Comparison of ENCODE assay signal across 8 cellular contexts in genomic region chr16:29808219-29808900, GRCh38. TPM values are rescaled to one million over a fixed set of nuclear protein-coding genes. Genes with fewer than 3 reads are reported as not detected.
A peak's percentile ranks its signal among the peaks of the same experiment; 100 is the strongest.
DNase-seq lines count a peak whose midpoint lies in the region; ATAC-seq, FAIRE-seq and TF ChIP-seq lines count a peak whose summit lies in the region.

No MANE protein-coding gene starts in this region.

- peak overlapping the region; percentile 98 for H3K9ac ChIP-seq in OCI-LY3 (ENCODE audit: low read length)

- H3K27ac ChIP-seq in CD8-positive, alpha-beta T cell (ENCODE audit: low read depth, low read length): peak overlapping the region; percentile 87
- H3K27ac ChIP-seq in OCI-LY3 (ENCODE audit: low read length): peak overlapping the region; percentile 70

- no peaks in the 10 kb centered on the region for H3K27me3 Mint-ChIP-seq in CD8-positive, alpha-beta T cell (ENCODE audit: low read depth)
- H3K27me3 Mint-ChIP-seq in chondrocyte (ENCODE audit: low read depth): no peaks in the 10 kb centered on the region
- peaks cover 0 to 1% (median 0%) of the 10 kb centered on the region in 5 donors for H3K27me3 Mint-ChIP-seq in naive thymus-derived CD8-positive, alpha-beta T cell

- peaks cover 10% of the 10 kb centered on the region for H3K36me3 ChIP-seq in CD8-positive, alpha-beta T cell (ENCODE audit: insufficient read depth, low read length)
- peaks cover 45% of the 10 kb centered on the region for H3K36me3 ChIP-seq in OCI-LY3 (replicated peaks; ENCODE audit: low read depth, low read length)

- no peaks in the 10 kb centered on the region for H3K27me3 ChIP-seq in CD8-positive, alpha-beta T cell (ENCODE audit: insufficient read depth, low read length)
- no peaks in the 10 kb centered on the region for H3K27me3 ChIP-seq in OCI-LY3 (ENCODE audit: low read depth, low read length)

- FAIRE-seq in urothelium cell line (lab: Jason Lieb, UNC): no peak

- peak; percentile 24 for ATAC-seq in CD8-positive, alpha-beta T cell
- ATAC-seq in naive thymus-derived CD8-positive, alpha-beta T cell: peak; percentile 14 to 21

- peaks cover 60% of the 10 kb centered on the region for H3K4me1 Mint-ChIP-seq in CD8-positive, alpha-beta T cell (ENCODE audit: low read depth)
- peaks cover 57% of the 10 kb centered on the region for H3K4me1 Mint-ChIP-seq in chondrocyte (ENCODE audit: low read depth)
- H3K4me1 Mint-ChIP-seq in naive thymus-derived CD8-positive, alpha-beta T cell: peaks cover 28 to 77% (median 64%) of the 10 kb centered on the region in 4 donors

- CTCF ChIA-PET in CD8-positive, alpha-beta T cell (lab: Charles Lee): interaction anchor here (0.7 to 3.6 kb wide), 19 partner anchors 9 to 181 kb away, joined by 3 to 53 read pairs (median 5); partner anchors contain the start of genes C16orf54, KIF22, MVP and PAGR1

- POLR2A ChIA-PET in CD8-positive, alpha-beta T cell (lab: Charles Lee): interaction anchor here (0.6 to 5.2 kb wide), 26 partner anchors 10 to 815 kb away, joined by 3 to 89 read pairs (median 5); partner anchors contain the start of genes ALDOA, C16orf54, CDIPT and CORO1A
- POLR2A ChIA-PET in naive thymus-derived CD8-positive, alpha-beta T cell (lab: Charles Lee): interaction anchor here (0.5 to 11.2 kb wide), 39 partner anchors 10 to 1649 kb away, joined by 3 to 240 read pairs (median 5); partner anchors contain the start of genes ALDOA, ATXN2L, C16orf54 and CDIPT

- TF ChIP-seq CTCF in CD8-positive, alpha-beta T cell (IDR thresholded peaks at IDR 0.05): no peak
- TF ChIP-seq CTCF in OCI-LY3 (IDR thresholded peaks at IDR 0.05; ENCODE audit: low read depth, low read length): no peak
- TF ChIP-seq CTCF in chondrocyte (IDR thresholded peaks at IDR 0.05): no peak

- H3K36me3 Mint-ChIP-seq in CD8-positive, alpha-beta T cell: peaks cover 23% of the 10 kb centered on the region
- H3K36me3 Mint-ChIP-seq in chondrocyte (ENCODE audit: low read depth): peaks cover 10% of the 10 kb centered on the region
- peaks cover 0 to 19% (median 6%) of the 10 kb centered on the region in 3 donors for H3K36me3 Mint-ChIP-seq in naive thymus-derived CD8-positive, alpha-beta T cell

- peak overlapping the region; percentile 97 for H3K4me2 ChIP-seq in OCI-LY3 (ENCODE audit: low read length)

- DNase-seq in CD8-positive, alpha-beta T cell: peak in 4 of 7 experiments; percentile 39 to 61 (median 54)
- no peak for DNase-seq in chondrocyte (ENCODE audit: low spot score)
- peak in 1 of 10 donors; percentile 65 for DNase-seq in naive thymus-derived CD8-positive, alpha-beta T cell
- no peak for DNase-seq in central memory CD4-positive, alpha-beta T cell
- no peak for DNase-seq in 8988T
- no peak for DNase-seq in iPS-NIHi7 (ENCODE audit: extremely low spot score)
- no peak for DNase-seq in urothelium cell line (ENCODE audit: low spot score)

- H3K4me3 Mint-ChIP-seq in CD8-positive, alpha-beta T cell: peak overlapping the region; percentile 94
- peak overlapping the region; percentile 83 for H3K4me3 Mint-ChIP-seq in chondrocyte (ENCODE audit: unreplicated experiment)
- peak overlapping the region; percentile 89 to 99 (median 94) for H3K4me3 Mint-ChIP-seq in naive thymus-derived CD8-positive, alpha-beta T cell

- H3K4me3 ChIP-seq in CD8-positive, alpha-beta T cell (ENCODE audit: low read depth, low read length): peak overlapping the region; percentile 48
- H3K4me3 ChIP-seq in OCI-LY3 (ENCODE audit: low read length): peak overlapping the region; percentile 84

- peaks cover 25% of the 10 kb centered on the region for H4K20me1 ChIP-seq in OCI-LY3 (ENCODE audit: insufficient read depth, low read length)

- intact Hi-C loops in CD8-positive, alpha-beta T cell (cut with DNase I, micrococcal nuclease): loop anchor here in 1 of 2 experiments (1.0 to 10.0 kb wide), 5 partner anchors 197 to 1114 kb away; partner anchors contain the start of genes FBRS, FBXL19, MYL11 and TBC1D10B

- H3K27ac Mint-ChIP-seq in CD8-positive, alpha-beta T cell: peak overlapping the region; percentile 99
- H3K27ac Mint-ChIP-seq in chondrocyte (ENCODE audit: unreplicated experiment): peak overlapping the region; percentile 96
- peak overlapping the region; percentile 93 to 100 (median 97) for H3K27ac Mint-ChIP-seq in naive thymus-derived CD8-positive, alpha-beta T cell

- peaks cover 62% of the 10 kb centered on the region for H3K4me1 ChIP-seq in CD8-positive, alpha-beta T cell (ENCODE audit: insufficient read depth, low read length)
- peaks cover 60% of the 10 kb centered on the region for H3K4me1 ChIP-seq in OCI-LY3 (ENCODE audit: low read length)

- H3K79me2 ChIP-seq in OCI-LY3 (ENCODE audit: low read length): peaks cover 28% of the 10 kb centered on the region

- H2AFZ ChIP-seq in OCI-LY3 (ENCODE audit: low read depth, low read length): no peak overlapping the region

- H3K9me3 ChIP-seq in CD8-positive, alpha-beta T cell (ENCODE audit: low read length): no peaks in the 10 kb centered on the region
- H3K9me3 ChIP-seq in OCI-LY3 (ENCODE audit: insufficient read depth, low read length): no peaks in the 10 kb centered on the region

- H3K9me3 Mint-ChIP-seq in CD8-positive, alpha-beta T cell: no peaks in the 10 kb centered on the region
- H3K9me3 Mint-ChIP-seq in chondrocyte (ENCODE audit: low read depth): no peaks in the 10 kb centered on the region
- no peaks in the 10 kb centered on the region for H3K9me3 Mint-ChIP-seq in naive thymus-derived CD8-positive, alpha-beta T cell

RNA-seq across cellular contexts. Expression of gene MAZ, which starts 2.0 kb away (rescaled TPM):
- total RNA-seq in CD8-positive, alpha-beta T cell: 100 to 1,000 TPM; 203 to 212 TPM
- total RNA-seq in chondrocyte: 318 to 359 TPM (median 358 TPM) in 3 replicates
- total RNA-seq in naive thymus-derived CD8-positive, alpha-beta T cell: 100 to 1,000 TPM; 278 to 282 TPM
- 10 to 100 TPM; 50.3 to 74.6 (median 58.8) TPM for polyA plus RNA-seq in naive thymus-derived CD8-positive, alpha-beta T cell

RNA-seq across cellular contexts. Expression of gene PRRT2, which starts 3.6 kb away (rescaled TPM):
- total RNA-seq in CD8-positive, alpha-beta T cell: 1 to 10 TPM; 1.6 to 1.7 TPM
- 5.2 to 9.1 TPM (median 6.1 TPM) in 3 replicates for total RNA-seq in chondrocyte
- 1 to 10 TPM; 1.5 to 1.6 TPM for total RNA-seq in naive thymus-derived CD8-positive, alpha-beta T cell
- polyA plus RNA-seq in naive thymus-derived CD8-positive, alpha-beta T cell: under 1 TPM in 2 of 3 donors, not detected in 1; 0.14 to 0.21 TPM

RNA-seq across cellular contexts. Expression of gene PAGR1, which starts 7.6 kb away (rescaled TPM):
- 10 to 100 TPM; 13.8 to 16.8 TPM for total RNA-seq in CD8-positive, alpha-beta T cell
- total RNA-seq in chondrocyte: 22.3 to 40.2 TPM (median 23.0 TPM) in 3 replicates
- 10 to 100 TPM; 31.3 to 35.9 TPM for total RNA-seq in naive thymus-derived CD8-positive, alpha-beta T cell
- 10 to 100 TPM; 51.4 to 57.5 (median 55.5) TPM for polyA plus RNA-seq in naive thymus-derived CD8-positive, alpha-beta T cell

RNA-seq across cellular contexts. Expression of gene MVP, which starts 11.9 kb away (rescaled TPM):
- 10 to 100 TPM; 74.2 to 81.1 TPM for total RNA-seq in CD8-positive, alpha-beta T cell
- total RNA-seq in chondrocyte: 101 to 132 TPM (median 106 TPM) in 3 replicates
- total RNA-seq in naive thymus-derived CD8-positive, alpha-beta T cell: 100 to 1,000 TPM; 123 to 132 TPM
- polyA plus RNA-seq in naive thymus-derived CD8-positive, alpha-beta T cell: 100 to 1,000 TPM; 120 to 160 (median 134) TPM

RNA-seq across cellular contexts. Expression of gene KIF22, which starts 17.8 kb away (rescaled TPM):
- 100 to 1,000 TPM in 1 of 2 experiments, 10 to 100 TPM in 1; 93.5 to 105 TPM for total RNA-seq in CD8-positive, alpha-beta T cell
- total RNA-seq in chondrocyte: 13.5 to 24.3 TPM (median 14.1 TPM) in 3 replicates
- total RNA-seq in naive thymus-derived CD8-positive, alpha-beta T cell: 10 to 100 TPM; 79.6 to 84.6 TPM
- 10 to 100 TPM; 36.9 to 45.4 (median 39.6) TPM for polyA plus RNA-seq in naive thymus-derived CD8-positive, alpha-beta T cell

Comparison
In these comparisons a context has a peak if more than half of its experiments do, and no peak if none do; other contexts are left out.
1. DNase-seq: peak in CD8-positive, alpha-beta T cell (4 of 7); none in chondrocyte (single experiment), central memory CD4-positive, alpha-beta T cell (single experiment), 8988T (single experiment), iPS-NIHi7 (single experiment) and urothelium cell line (single experiment).
2. Peak in every context shown above with its lines, with median percentiles within 50 percentile points of each other: H3K27ac Mint-ChIP-seq and H3K4me3 Mint-ChIP-seq.